Comparison of ENCODE assay signal across 8 cellular contexts in the genomic region with DNA sequence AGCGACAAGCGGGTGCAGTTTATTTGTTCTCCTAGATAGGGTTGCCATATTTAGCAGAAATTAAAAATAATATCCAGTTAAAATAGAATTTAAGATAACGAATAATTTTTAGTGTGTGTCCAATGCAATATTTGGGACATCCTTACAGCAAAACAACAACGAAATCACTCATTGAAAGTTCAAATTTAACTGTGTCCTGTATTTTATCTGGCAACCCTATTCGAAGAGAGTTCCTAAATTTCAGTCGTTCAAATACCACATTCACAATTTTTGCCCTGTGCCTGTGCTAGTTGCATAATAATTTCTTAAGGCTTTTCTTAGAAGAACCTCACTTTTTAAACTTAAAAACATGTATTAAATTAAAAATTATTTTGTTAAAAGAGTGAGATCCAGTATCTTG. TPM values are rescaled to one million over a fixed set of nuclear protein-coding genes. Genes with fewer than 3 reads are reported as not detected.
DNase-seq lines count a peak whose midpoint lies in the region; ATAC-seq and TF ChIP-seq lines count a peak whose summit lies in the region.

No MANE protein-coding gene starts in this region.

- H3K79me1 ChIP-seq in mesenchymal stem cell (replicated peaks; ENCODE audit: low read length, poor library complexity, severe bottlenecking) = peaks cover 2% of the 10 kb centered on the region

- in situ Hi-C loops in brain microvascular endothelial cell (cut with HindIII; ENCODE audit: low pct_ligation_motif_present, low sequenced_read_pairs) = no loop called here

- H3K4me1 ChIP-seq in mesenchymal stem cell (ENCODE audit: control insufficient read depth, insufficient read depth, low read depth, low read length) = peaks cover 9% of the 10 kb centered on the region
- H3K4me1 ChIP-seq in upper lobe of left lung = peaks cover 34 to 44% (median 39%) of the 10 kb centered on the region in 4 donors

- H3K4me3 ChIP-seq in brain microvascular endothelial cell (ENCODE audit: low read depth, low read length) (peak overlapping the region; percentile 85), mesenchymal stem cell (ENCODE audit: insufficient read depth in 1 of 2, low read depth in 1 of 2, low read length in 2 of 2) (peak overlapping the region in 1 of 2 experiments; percentile 95), upper lobe of left lung (peak overlapping the region; percentile 38 to 78 (median 58))

- peaks cover 24% of the 10 kb centered on the region for H3K36me3 Mint-ChIP-seq in activated naive CD4-positive, alpha-beta T cell treated with anti-CD3 and anti-CD28 coated beads, Interleukin-2, amount 50 U/mL, for 24 hours

- no peak overlapping the region for H3K14ac ChIP-seq in mesenchymal stem cell (ENCODE audit: low read length in 2 of 2)

- H3K36me3 ChIP-seq in brain microvascular endothelial cell (replicated peaks) (no peaks in the 10 kb centered on the region), mesenchymal stem cell (ENCODE audit: control insufficient read depth in 1 of 2, insufficient read depth in 2 of 2, low read depth in 1 of 2, low read length in 2 of 2) (peaks cover 3 to 7% of the 10 kb centered on the region in 2 experiments), upper lobe of left lung (no peaks in the 10 kb centered on the region)

- H3K9ac ChIP-seq in mesenchymal stem cell (ENCODE audit: low read length) = peak overlapping the region; percentile 100

- H3K27ac ChIP-seq in brain microvascular endothelial cell = peak overlapping the region; percentile 99
- H3K27ac ChIP-seq in mesenchymal stem cell (ENCODE audit: low read length, poor library complexity, severe bottlenecking) = no peak overlapping the region
- peak overlapping the region; percentile 89 to 97 (median 94) for H3K27ac ChIP-seq in upper lobe of left lung

- H3K9me3 Mint-ChIP-seq in activated naive CD4-positive, alpha-beta T cell treated with anti-CD3 and anti-CD28 coated beads, Interleukin-2, amount 50 U/mL, for 24 hours = no peaks in the 10 kb centered on the region

- no peaks in the 10 kb centered on the region for H3K27me3 ChIP-seq in brain microvascular endothelial cell (replicated peaks)
- H3K27me3 ChIP-seq in mesenchymal stem cell (ENCODE audit: control insufficient read depth in 1 of 2, insufficient read depth in 1 of 2, low read length in 2 of 2) = peaks cover 0 to 9% of the 10 kb centered on the region in 2 experiments
- no peaks in the 10 kb centered on the region for H3K27me3 ChIP-seq in upper lobe of left lung

- H2AK5ac ChIP-seq in mesenchymal stem cell (ENCODE audit: low read length, severe bottlenecking) = no peak overlapping the region

- no peak for TF ChIP-seq EP300 in upper lobe of left lung (IDR thresholded peaks at IDR 0.05)

- peak overlapping the region in 1 of 2 experiments; percentile 72 for H3K4ac ChIP-seq in mesenchymal stem cell (ENCODE audit: low read depth in 1 of 2, low read length in 2 of 2)

- H3K9me3 ChIP-seq in mesenchymal stem cell (ENCODE audit: control insufficient read depth, low read length) = no peaks in the 10 kb centered on the region
- H3K9me3 ChIP-seq in upper lobe of left lung = no peaks in the 10 kb centered on the region

- no peak overlapping the region for H4K8ac ChIP-seq in mesenchymal stem cell (ENCODE audit: low read length)

- 34% methylated on average over 3 of the region's 6 CpGs for WGBS in mesenchymal stem cell
- 18 to 20% methylated on average over 6 of the region's 6 CpGs for WGBS in upper lobe of left lung, 2 donors

- H3K4me1 Mint-ChIP-seq in activated naive CD4-positive, alpha-beta T cell treated with anti-CD3 and anti-CD28 coated beads, Interleukin-2, amount 50 U/mL, for 24 hours = peaks cover 59% of the 10 kb centered on the region

- H2BK120ac ChIP-seq in mesenchymal stem cell (ENCODE audit: low read depth, low read length) = no peak overlapping the region

- no peak overlapping the region for H2AFZ ChIP-seq in mesenchymal stem cell (ENCODE audit: low read depth, low read length)

- no peaks in the 10 kb centered on the region for H3K27me3 Mint-ChIP-seq in activated naive CD4-positive, alpha-beta T cell treated with anti-CD3 and anti-CD28 coated beads, Interleukin-2, amount 50 U/mL, for 24 hours

- H3K23ac ChIP-seq in mesenchymal stem cell (ENCODE audit: low read length in 2 of 2) = no peak overlapping the region

- ATAC-seq in upper lobe of left lung (ENCODE audit: low FRiP score in 2 of 2) (no peak), HG03342 (IDR thresholded peaks at IDR 0.05; ENCODE audit: unreplicated experiment) (no peak)

- no peak for TF ChIP-seq POLR2A in upper lobe of left lung (IDR thresholded peaks at IDR 0.05)

- TF ChIP-seq CTCF in brain microvascular endothelial cell (IDR thresholded peaks at IDR 0.05; ENCODE audit: low read depth, low read length, missing control alignments) (no peak), upper lobe of left lung (IDR thresholded peaks at IDR 0.05) (no peak)

- no peak for DNase-seq in activated naive CD4-positive, alpha-beta T cell treated with Interleukin-2 at 50 U/mL for 16 hours
- DNase-seq in brain microvascular endothelial cell (no peak), mesenchymal stem cell (no peak), upper lobe of left lung (no peak), COLO668 (lab: John Stamatoyannopoulos, UW; ENCODE audit: unreplicated experiment) (no peak)
- no peak for DNase-seq in activated CD4-positive, alpha-beta T cell treated with anti-CD3 and anti-CD28 coated beads for 4 hours

- no peak overlapping the region for H3K18ac ChIP-seq in mesenchymal stem cell (ENCODE audit: low read depth in 1 of 2, low read length in 2 of 2)

- H3K4me2 ChIP-seq in mesenchymal stem cell (ENCODE audit: low read length, poor library complexity, severe bottlenecking) = peak overlapping the region; percentile 65

- H2BK15ac ChIP-seq in mesenchymal stem cell (ENCODE audit: low read depth, poor library complexity, severe bottlenecking) = no peak overlapping the region

- H2BK5ac ChIP-seq in mesenchymal stem cell (ENCODE audit: low read depth, low read length, poor library complexity, severe bottlenecking) = peak overlapping the region; percentile 92

- H2BK12ac ChIP-seq in mesenchymal stem cell (ENCODE audit: low read length in 2 of 2) = no peak overlapping the region

- H3K27ac Mint-ChIP-seq in activated naive CD4-positive, alpha-beta T cell treated with anti-CD3 and anti-CD28 coated beads, Interleukin-2, amount 50 U/mL, for 24 hours = peak overlapping the region; percentile 81

- peak overlapping the region; percentile 86 for H3K4me3 Mint-ChIP-seq in activated naive CD4-positive, alpha-beta T cell treated with anti-CD3 and anti-CD28 coated beads, Interleukin-2, amount 50 U/mL, for 24 hours

- no peak overlapping the region for H4K91ac ChIP-seq in mesenchymal stem cell (ENCODE audit: low read length)

RNA-seq across cellular contexts. Expression of a gene that starts 0.7 kb away (rescaled TPM):
- polyA plus RNA-seq in mesenchymal stem cell (2013, experiment 1 of 2) = 115 TPM
- 112 TPM for polyA plus RNA-seq in mesenchymal stem cell (2013, experiment 2 of 2)
- total RNA-seq in upper lobe of left lung = 10 to 100 TPM; 25.1 to 38.5 (median 34.9) TPM

RNA-seq across cellular contexts. Expression of a gene that starts 34.5 kb away (rescaled TPM):
- 101 TPM for polyA plus RNA-seq in mesenchymal stem cell (2013, experiment 1 of 2)
- polyA plus RNA-seq in mesenchymal stem cell (2013, experiment 2 of 2) = 99.5 TPM
- 10 to 100 TPM; 10.8 to 65.3 (median 27.2) TPM for total RNA-seq in upper lobe of left lung

RNA-seq across cellular contexts. Expression of a gene that starts 57.4 kb away (rescaled TPM):
- 3.7 TPM for polyA plus RNA-seq in mesenchymal stem cell (2013, experiment 1 of 2)
- 3.4 TPM for polyA plus RNA-seq in mesenchymal stem cell (2013, experiment 2 of 2)
- 10 to 100 TPM; 17.3 to 53.4 (median 23.6) TPM for total RNA-seq in upper lobe of left lung
